ENCODE assay signal across 8 cellular contexts in genomic region chr6:127464881-127465459, GRCh38. TPM values are rescaled to one million over a fixed set of nuclear protein-coding genes. Genes with fewer than 3 reads are reported as not detected.
A peak's percentile ranks its signal among the peaks of the same experiment; 100 is the strongest.
DNase-seq lines count a peak whose midpoint lies in the region; ATAC-seq, FAIRE-seq and TF ChIP-seq lines count a peak whose summit lies in the region.

No MANE protein-coding gene starts in this region.

- no peak overlapping the region for H2BK120ac ChIP-seq in H9 (ENCODE audit: low read depth, low read length, poor library complexity, severe bottlenecking)

- H3K14ac ChIP-seq in H9 (ENCODE audit: insufficient read depth, low read length) = no peak overlapping the region

- H3K4me3 ChIP-seq in small intestine (ENCODE audit: low read depth in 1 of 2, low read length in 2 of 2) = no peak overlapping the region

- no peak for FAIRE-seq in small intestine (lab: Jason Lieb, UNC)

- H3K27ac Mint-ChIP-seq in H9 (no peak overlapping the region; a peak in 1 of 7 replicates), T-helper 17 cell (no peak overlapping the region)

- H3K9me3 ChIP-seq in H9 (ENCODE audit: control insufficient read depth, low read depth, low read length) (no peaks in the 10 kb centered on the region), T-helper 17 cell (ENCODE audit: control insufficient read depth, low read length, poor library complexity, severe bottlenecking) (no peaks in the 10 kb centered on the region), small intestine (ENCODE audit: control insufficient read depth, low read depth) (no peaks in the 10 kb centered on the region)

- H3K4me3 Mint-ChIP-seq in H9 (no peak overlapping the region), T-helper 17 cell (no peak overlapping the region)

- H3K9me3 Mint-ChIP-seq in H9 = no peaks in the 10 kb centered on the region

- no CpG with 5 or more reads among the region's 3 CpGs for WGBS in H9 (ENCODE audit: extremely low coverage, insufficient read length, low lambda C conversion rate)
- 35 to 39% (median 38%) methylated on average over 3 of the region's 3 CpGs for WGBS in small intestine, 3 donors

- peak; percentile 86 for TF ChIP-seq CTCF in GM12873 (IDR thresholded peaks at IDR 0.05; ENCODE audit: insufficient read depth, low read depth, low read length, missing control alignments)
- peak; percentile 94 for TF ChIP-seq CTCF in H9 (conservative IDR thresholded peaks at IDR 0.05)

- no peaks in the 10 kb centered on the region for H3K23me2 ChIP-seq in H9 (ENCODE audit: insufficient read length, low read depth, low read length, poor library complexity, severe bottlenecking)

- no peaks in the 10 kb centered on the region for H3K79me1 ChIP-seq in H9 (ENCODE audit: insufficient read depth, low read depth, low read length, poor library complexity, severe bottlenecking)

- no peak overlapping the region for H3K9ac ChIP-seq in H9 (ENCODE audit: extremely low read depth, insufficient read length, low read length)

- H2AFZ ChIP-seq in H9 (ENCODE audit: low read length) = no peak overlapping the region

- H3K27me3 Mint-ChIP-seq in H9 (ENCODE audit: low read depth) (no peaks in the 10 kb centered on the region), T-helper 17 cell (no peaks in the 10 kb centered on the region)

- no peak overlapping the region for H3K56ac ChIP-seq in H9 (ENCODE audit: insufficient read length, low read depth, low read length)

- H4K91ac ChIP-seq in H9 (ENCODE audit: insufficient read length, low read depth, low read length) = no peak overlapping the region

- no peaks in the 10 kb centered on the region for H3K27me3 ChIP-seq in H9 (ENCODE audit: insufficient read depth, low read length)
- no peaks in the 10 kb centered on the region for H3K27me3 ChIP-seq in small intestine (ENCODE audit: control insufficient read depth in 2 of 2, insufficient read depth in 2 of 2, low read length in 2 of 2)

- no peak overlapping the region for H3K4me2 ChIP-seq in H9 (ENCODE audit: insufficient read depth, insufficient read length, low read length)

- H3K27ac ChIP-seq in H9 (ENCODE audit: insufficient read length, low read depth, low read length) (no peak overlapping the region), small intestine (ENCODE audit: low read depth in 1 of 2, low read length in 1 of 2) (no peak overlapping the region)

- DNase-seq in H9 (peak; percentile 77), M059J (ENCODE audit: low read depth) (peak; percentile 72), T-helper 17 cell (peak; percentile 18 to 35 (median 22)), anterior cingulate cortex (lab: John Stamatoyannopoulos, UW) (peak in 39 of 58 donors; percentile 4 to 81 (median 42)), iPS DF 19.7 (ENCODE audit: low read depth, low spot score) (peak; percentile 30), small intestine (peak; percentile 62), NCI-H187 treated with DMSO at 0.1 percent for 48 hours (lab: John Stamatoyannopoulos, UW) (no peak)

- no peak overlapping the region for H2BK15ac ChIP-seq in H9 (ENCODE audit: low read depth, low read length)

- no peaks in the 10 kb centered on the region for H3K36me3 ChIP-seq in small intestine (ENCODE audit: control insufficient read depth in 2 of 2, insufficient read depth in 2 of 2, low read length in 2 of 2)

- no peak overlapping the region for H2BK20ac ChIP-seq in H9 (ENCODE audit: low read depth, low read length, poor library complexity, severe bottlenecking)

- no peaks in the 10 kb centered on the region for H4K20me1 ChIP-seq in H9 (ENCODE audit: control insufficient read depth, insufficient read depth, insufficient read length)

- H2BK12ac ChIP-seq in H9 (ENCODE audit: insufficient read length, low read depth, low read length) = no peak overlapping the region

- no peak overlapping the region for H3K18ac ChIP-seq in H9 (ENCODE audit: insufficient read length, low read depth, low read length)

- ATAC-seq in T-helper 17 cell = peak; percentile 70

- H3K4me1 ChIP-seq in H9 (ENCODE audit: insufficient read depth, low read length) (no peaks in the 10 kb centered on the region; the same call in 1 of the 2 replicates), small intestine (ENCODE audit: control insufficient read depth in 2 of 2, insufficient read depth in 1 of 2, low read depth in 1 of 2, low read length in 1 of 2) (no peaks in the 10 kb centered on the region)

- H3K4ac ChIP-seq in H9 (ENCODE audit: low read depth, low read length) = no peak overlapping the region

- peaks cover 0 to 3% (median 0%) of the 10 kb centered on the region in 3 experiments; a peak in 1 of 7 replicates for H3K36me3 Mint-ChIP-seq in H9 (ENCODE audit: insufficient read depth in 1 of 3, low read depth in 3 of 3)
- peaks cover under 1% of the 10 kb centered on the region for H3K36me3 Mint-ChIP-seq in T-helper 17 cell (ENCODE audit: low read depth)

- no peak overlapping the region for H2AK5ac ChIP-seq in H9 (ENCODE audit: insufficient read length, low read length)

- H3K79me2 ChIP-seq in H9 (ENCODE audit: insufficient read depth, low read length) = no peaks in the 10 kb centered on the region

- H2BK5ac ChIP-seq in H9 (ENCODE audit: insufficient read length, low read length) = no peak overlapping the region

- H3K4me1 Mint-ChIP-seq in H9 (peaks cover 14 to 16% of the 10 kb centered on the region in 2 experiments; a peak in 3 of 4 replicates), T-helper 17 cell (peaks cover 2% of the 10 kb centered on the region)

- H4K5ac ChIP-seq in H9 (ENCODE audit: insufficient read length, low read depth, low read length) = no peak overlapping the region

- H4K8ac ChIP-seq in H9 (replicated peaks; ENCODE audit: insufficient read length, low read depth, low read length) = no peak overlapping the region

- no peak overlapping the region for H3K23ac ChIP-seq in H9 (ENCODE audit: insufficient read length, low read depth, low read length)

- H3T11ph ChIP-seq in H9 (ENCODE audit: low read length) = no peak overlapping the region

RNA-seq across cellular contexts. Expression of gene KIAA0408, which starts 5.8 kb away (rescaled TPM):
- 3.1 and 4.7 TPM in 2 replicates for total RNA-seq in H9 (2021)
- 2.2 and 3.0 TPM in 2 replicates for total RNA-seq in M059J (2014; rRNA removed; shearing (Covaris generic))
- 1 to 10 TPM; 3.5 to 5.1 TPM for total RNA-seq in T-helper 17 cell
- polyA plus RNA-seq in small intestine = 1 to 10 TPM in 2 of 3 donors, not detected in 1; 1.1 to 2.0 TPM
